Comparison of ENCODE assay signal across 17 cellular contexts in the genomic region with DNA sequence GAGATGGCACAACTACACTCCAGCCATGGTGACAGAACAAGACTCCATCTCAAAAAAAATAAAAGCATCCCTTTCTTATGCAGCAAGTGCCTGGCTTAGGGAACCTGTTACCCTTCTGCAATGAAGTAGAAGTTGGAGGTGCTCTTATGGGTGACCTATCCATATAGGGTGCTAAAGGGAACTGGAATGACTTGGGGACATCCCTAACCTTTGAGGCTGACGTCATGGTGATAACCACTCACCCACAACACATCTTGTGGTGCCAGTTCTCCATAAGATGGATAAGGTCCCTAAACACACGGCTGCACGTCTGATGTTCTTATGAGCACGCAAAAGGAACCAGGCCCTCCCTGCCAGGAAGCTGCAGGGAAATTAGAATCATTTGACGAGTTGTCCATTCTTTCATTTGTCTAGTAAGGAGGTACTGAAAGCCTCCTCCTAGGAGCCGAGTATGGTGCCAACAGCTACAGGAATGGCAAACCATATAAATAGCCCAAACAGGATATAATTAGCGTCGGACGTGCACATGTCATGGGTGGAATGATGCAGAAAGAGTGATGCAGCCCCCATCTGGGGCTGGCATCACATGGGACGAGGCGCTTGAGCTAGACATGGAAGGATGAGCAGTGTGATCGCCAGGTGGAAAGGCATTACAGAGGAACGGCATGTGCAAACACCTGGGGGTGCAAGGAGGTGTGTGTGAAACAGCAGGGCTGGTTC.
"Had no signal": no experiment of that assay in that cellular context is flagged by ENCODE, and none has a peak within 500 bp of the region (broad histone marks: within the 10 kb centered on the region; RNA-seq: fewer than 3 reads in every experiment).

No MANE protein-coding gene starts in this region.

- ATAC-seq: gastroesophageal sphincter, mucosa of descending colon had no signal

- H3K27ac Mint-ChIP-seq: activated CD4-positive, alpha-beta memory T cell treated with anti-CD3 and anti-CD28 coated beads, Interleukin-2, amount 10 ng/mL, durations not matched to agents 7 days and 5 days; nephron progenitor cell; T-helper 2 cell treated with Interferon-gamma antibody and Interleukin-4, amounts not matched to agents 5 μg/mL and 100 μg/mL, for 36 hours had no signal

- H3K4me3 ChIP-seq: gastroesophageal sphincter, hepatocyte, lung, mucosa of descending colon, stomach, thoracic aorta had no signal

- H3K9me3 ChIP-seq: gastroesophageal sphincter, mucosa of descending colon, stomach, thoracic aorta had no signal

- H3K9me3 Mint-ChIP-seq: activated CD4-positive, alpha-beta memory T cell treated with anti-CD3 and anti-CD28 coated beads, Interleukin-2, amount 10 ng/mL, durations not matched to agents 7 days and 5 days; nephron progenitor cell; T-helper 2 cell treated with Interferon-gamma antibody and Interleukin-4, amounts not matched to agents 5 μg/mL and 100 μg/mL, for 36 hours had no signal

- H3K27ac ChIP-seq: epithelial cell of prostate, gastroesophageal sphincter, hepatocyte, thoracic aorta had no signal

- H3K4me3 Mint-ChIP-seq: activated CD4-positive, alpha-beta memory T cell treated with anti-CD3 and anti-CD28 coated beads, Interleukin-2, amount 10 ng/mL, durations not matched to agents 7 days and 5 days; nephron progenitor cell; T-helper 2 cell treated with Interferon-gamma antibody and Interleukin-4, amounts not matched to agents 5 μg/mL and 100 μg/mL, for 36 hours had no signal

- DNase-seq: activated CD4-positive, alpha-beta memory T cell treated with anti-CD3 and anti-CD28 coated beads, Interleukin-2, amount 10 ng/mL, durations not matched to agents 7 days and 5 days; activated T-cell treated with anti-CD3 and anti-CD28 coated beads, Interleukin-2, amount 50 U/mL, for 48 hours; caudate nucleus; cortex of kidney; effector memory CD4-positive, alpha-beta T cell; kidney glomerular epithelial cell; mucosa of descending colon; nephron progenitor cell; stimulated activated CD4-positive, alpha-beta T cell treated with anti-CD3 and anti-CD28 coated beads, Interleukin-15, amount 100 ng/mL, for 24 hours; stimulated activated CD4-positive, alpha-beta T cell treated with anti-CD3 and anti-CD28 coated beads, Interleukin-4, amount 100 ng/mL, for 24 hours had no signal

- H3K27me3 ChIP-seq: gastroesophageal sphincter, hepatocyte, stomach had no signal
